Comparison of ENCODE assay signal across 16 cellular contexts in genomic region chr3:150373234-150373633, GRCh38. TPM values are rescaled to one million over a fixed set of nuclear protein-coding genes. Genes with fewer than 3 reads are reported as not detected.
DNase-seq lines count a peak whose midpoint lies in the region; ATAC-seq, FAIRE-seq and TF ChIP-seq lines count a peak whose summit lies in the region.
"Had no signal": no experiment of that assay in that cellular context is flagged by ENCODE, and none has a peak within 500 bp of the region (broad histone marks: within the 10 kb centered on the region; RNA-seq: fewer than 3 reads in every experiment).

No MANE protein-coding gene starts in this region.

- POLR2A ChIA-PET in CD4-positive, alpha-beta memory T cell (lab: Charles Lee; ENCODE audit: partially characterized antibody), result no interaction called here
- POLR2A ChIA-PET in activated CD4-positive, alpha-beta memory T cell treated with anti-CD3 and anti-CD28 coated beads, Interleukin-2, amount 10 ng/mL, durations not matched to agents 7 days and 5 days (lab: Charles Lee), result interaction anchor here (1.5 kb wide), 1 partner anchor 38 kb away, joined by 5 read pairs; no protein-coding TSS in a partner anchor
- POLR2A ChIA-PET in naive thymus-derived CD4-positive, alpha-beta T cell (lab: Charles Lee), result no interaction called here

- no peaks in the 10 kb centered on the region for H3K9me3 Mint-ChIP-seq in CD4-positive, alpha-beta memory T cell
- peaks cover 0 to 1% (median 0%) of the 10 kb centered on the region in 3 donors for H3K9me3 Mint-ChIP-seq in IgD-negative memory B cell
- no peaks in the 10 kb centered on the region for H3K9me3 Mint-ChIP-seq in activated CD4-positive, alpha-beta memory T cell treated with anti-CD3 and anti-CD28 coated beads, Interleukin-2, amount 10 ng/mL, durations not matched to agents 7 days and 5 days
- H3K9me3 Mint-ChIP-seq in naive thymus-derived CD4-positive, alpha-beta T cell, result peaks cover 0 to 1% (median 0%) of the 10 kb centered on the region in 11 donors
- H3K9me3 Mint-ChIP-seq: GM23338 had no signal

- FAIRE-seq in D721Med (lab: Jason Lieb, UNC), result no peak

- H3K4me3 ChIP-seq in CD4-positive, alpha-beta memory T cell (ENCODE audit: low read length in 2 of 2), result peak overlapping the region in 1 of 2 donors; percentile 1
- peak overlapping the region; percentile 10 for H3K4me3 ChIP-seq in naive thymus-derived CD4-positive, alpha-beta T cell (ENCODE audit: low read length)
- H3K4me3 ChIP-seq: GM23338 had no signal

- CTCF ChIA-PET in CD4-positive, alpha-beta memory T cell (lab: Charles Lee; ENCODE audit: partially characterized antibody), result no interaction called here
- CTCF ChIA-PET in activated CD4-positive, alpha-beta memory T cell treated with anti-CD3 and anti-CD28 coated beads, Interleukin-2, amount 10 ng/mL, durations not matched to agents 7 days and 5 days (lab: Charles Lee), result interaction anchor here (1.0 kb wide), 1 partner anchor 36 kb away, joined by 3 read pairs; no protein-coding TSS in a partner anchor
- CTCF ChIA-PET in naive thymus-derived CD4-positive, alpha-beta T cell (lab: Charles Lee), result no interaction called here

- H3K36me3 ChIP-seq in CD4-positive, alpha-beta memory T cell (ENCODE audit: insufficient read depth, low read length), result no peaks in the 10 kb centered on the region
- H3K36me3 ChIP-seq in naive thymus-derived CD4-positive, alpha-beta T cell (ENCODE audit: control insufficient read depth in 2 of 3, insufficient read depth in 3 of 3, low read length in 3 of 3), result no peaks in the 10 kb centered on the region

- H3K9me3 ChIP-seq in CD4-positive, alpha-beta memory T cell (ENCODE audit: control insufficient read depth in 1 of 2, low read length in 2 of 2), result no peaks in the 10 kb centered on the region
- no peaks in the 10 kb centered on the region for H3K9me3 ChIP-seq in naive thymus-derived CD4-positive, alpha-beta T cell (ENCODE audit: control insufficient read depth in 2 of 3, low read length in 3 of 3)

- H3K4me3 Mint-ChIP-seq in CD4-positive, alpha-beta memory T cell, result peak overlapping the region in 7 of 8 donors; percentile 14 to 75 (median 64)
- peak overlapping the region; percentile 9 to 89 (median 80) for H3K4me3 Mint-ChIP-seq in IgD-negative memory B cell
- H3K4me3 Mint-ChIP-seq in activated CD4-positive, alpha-beta memory T cell treated with anti-CD3 and anti-CD28 coated beads, Interleukin-2, amount 10 ng/mL, durations not matched to agents 7 days and 5 days, result peak overlapping the region; percentile 60
- peak overlapping the region in 6 of 10 donors; percentile 31 to 65 (median 40) for H3K4me3 Mint-ChIP-seq in naive thymus-derived CD4-positive, alpha-beta T cell
- H3K4me3 Mint-ChIP-seq: GM23338, nephron progenitor cell had no signal

- no peaks in the 10 kb centered on the region for H3K27me3 ChIP-seq in CD4-positive, alpha-beta memory T cell (ENCODE audit: insufficient read depth, low read length)
- H3K27me3 ChIP-seq in naive thymus-derived CD4-positive, alpha-beta T cell (ENCODE audit: control insufficient read depth in 2 of 2, insufficient read depth in 2 of 2, low read length in 2 of 2), result no peaks in the 10 kb centered on the region
- no peaks in the 10 kb centered on the region for H3K27me3 ChIP-seq in foreskin keratinocyte

- ATAC-seq in naive thymus-derived CD4-positive, alpha-beta T cell, result no peak
- ATAC-seq in foreskin keratinocyte, result no peak
- ATAC-seq: activated CD4-positive, CD25-positive, alpha-beta regulatory T cell treated with anti-CD3 and anti-CD28 coated beads, Interleukin-2, amount 50 U/mL, for 24 hours had no signal

- intact Hi-C loops in CD4-positive, alpha-beta memory T cell (cut with micrococcal nuclease), result no loop called here
- intact Hi-C loops in naive thymus-derived CD4-positive, alpha-beta T cell (cut with micrococcal nuclease), result loop anchor here (5.0 kb wide), 1 partner anchor 34 kb away; the partner anchor contains the start of gene TSC22D2 (in 2 of the 2)

- peaks cover 0 to 1% of the 10 kb centered on the region in 2 donors for H3K27me3 Mint-ChIP-seq in CD4-positive, alpha-beta memory T cell
- H3K27me3 Mint-ChIP-seq in IgD-negative memory B cell, result no peaks in the 10 kb centered on the region
- H3K27me3 Mint-ChIP-seq in activated CD4-positive, alpha-beta memory T cell treated with anti-CD3 and anti-CD28 coated beads, Interleukin-2, amount 10 ng/mL, durations not matched to agents 7 days and 5 days, result peaks cover 2% of the 10 kb centered on the region
- H3K27me3 Mint-ChIP-seq in naive thymus-derived CD4-positive, alpha-beta T cell, result peaks cover 0 to 6% (median 0%) of the 10 kb centered on the region in 5 donors

- no peak overlapping the region for H3K27ac ChIP-seq in CD4-positive, alpha-beta memory T cell (ENCODE audit: low read depth, low read length)
- no peak overlapping the region for H3K27ac ChIP-seq in naive thymus-derived CD4-positive, alpha-beta T cell (ENCODE audit: low read depth, low read length)
- no peak overlapping the region for H3K27ac ChIP-seq in foreskin keratinocyte

- peaks cover 0 to 9% (median 4%) of the 10 kb centered on the region in 4 donors for H3K4me1 Mint-ChIP-seq in CD4-positive, alpha-beta memory T cell
- peaks cover 8 to 13% (median 12%) of the 10 kb centered on the region in 3 donors for H3K4me1 Mint-ChIP-seq in IgD-negative memory B cell
- peaks cover 10% of the 10 kb centered on the region for H3K4me1 Mint-ChIP-seq in activated CD4-positive, alpha-beta memory T cell treated with anti-CD3 and anti-CD28 coated beads, Interleukin-2, amount 10 ng/mL, durations not matched to agents 7 days and 5 days
- peaks cover 0 to 7% (median 2%) of the 10 kb centered on the region in 7 donors for H3K4me1 Mint-ChIP-seq in naive thymus-derived CD4-positive, alpha-beta T cell

- H3K36me3 Mint-ChIP-seq in CD4-positive, alpha-beta memory T cell, result no peaks in the 10 kb centered on the region
- no peaks in the 10 kb centered on the region for H3K36me3 Mint-ChIP-seq in IgD-negative memory B cell
- H3K36me3 Mint-ChIP-seq in activated CD4-positive, alpha-beta memory T cell treated with anti-CD3 and anti-CD28 coated beads, Interleukin-2, amount 10 ng/mL, durations not matched to agents 7 days and 5 days (ENCODE audit: low read depth), result no peaks in the 10 kb centered on the region
- no peaks in the 10 kb centered on the region for H3K36me3 Mint-ChIP-seq in naive thymus-derived CD4-positive, alpha-beta T cell

- H3K4me1 ChIP-seq in CD4-positive, alpha-beta memory T cell (ENCODE audit: insufficient read depth, low read length), result no peaks in the 10 kb centered on the region
- no peaks in the 10 kb centered on the region for H3K4me1 ChIP-seq in naive thymus-derived CD4-positive, alpha-beta T cell (ENCODE audit: control insufficient read depth in 2 of 2, insufficient read depth in 2 of 2, low read length in 2 of 2)
- H3K4me1 ChIP-seq in foreskin keratinocyte, result peaks cover 13% of the 10 kb centered on the region

- TF ChIP-seq CTCF in D721Med (IDR thresholded peaks at IDR 0.05; ENCODE audit: insufficient read depth, missing control alignments), result no peak
- no peak for TF ChIP-seq CTCF in foreskin keratinocyte (conservative IDR thresholded peaks at IDR 0.05)

- peak overlapping the region in 3 of 7 donors; percentile 5 to 53 (median 12) for H3K27ac Mint-ChIP-seq in CD4-positive, alpha-beta memory T cell
- peak overlapping the region in 1 of 3 donors; percentile 30 for H3K27ac Mint-ChIP-seq in IgD-negative memory B cell
- H3K27ac Mint-ChIP-seq in activated CD4-positive, alpha-beta memory T cell treated with anti-CD3 and anti-CD28 coated beads, Interleukin-2, amount 10 ng/mL, durations not matched to agents 7 days and 5 days, result no peak overlapping the region
- no peak overlapping the region for H3K27ac Mint-ChIP-seq in naive thymus-derived CD4-positive, alpha-beta T cell
- H3K27ac Mint-ChIP-seq: nephron progenitor cell had no signal

- no peak for DNase-seq in CD4-positive, alpha-beta memory T cell
- no peak for DNase-seq in activated CD4-positive, alpha-beta memory T cell treated with anti-CD3 and anti-CD28 coated beads, Interleukin-2, amount 10 ng/mL, durations not matched to agents 7 days and 5 days
- DNase-seq in naive thymus-derived CD4-positive, alpha-beta T cell, result no peak
- DNase-seq in dermis blood vessel endothelial cell, result no peak
- DNase-seq in D721Med (ENCODE audit: insufficient read length, low spot score), result no peak
- no peak for DNase-seq in foreskin keratinocyte
- DNase-seq: activated T-cell treated with anti-CD3 and anti-CD28 coated beads, Interleukin-2, amount 50 U/mL, for 1 hour; anterior cingulate cortex; C1 segment of cervical spinal cord; NCI-H2081 treated with DMSO at 0.1 percent for 48 hours; NCI-H524 treated with DMSO at 0.1 percent for 48 hours; nephron progenitor cell; substantia nigra had no signal

RNA-seq across cellular contexts. Expression of gene TSC22D2, which starts 34.9 kb away (rescaled TPM):
- total RNA-seq in CD4-positive, alpha-beta memory T cell, result 10 to 100 TPM; 25.3 to 25.7 TPM
- polyA plus RNA-seq in CD4-positive, alpha-beta memory T cell, result 10 to 100 TPM in 1 of 2 donors, 1 to 10 TPM in 1; 5.5 to 14.1 TPM
- polyA plus RNA-seq in IgD-negative memory B cell (13.8 TPM), foreskin keratinocyte (7.2 and 9.4 TPM in 2 replicates)
- 10 to 100 TPM; 13.9 to 15.0 TPM for total RNA-seq in activated CD4-positive, alpha-beta memory T cell treated with anti-CD3 and anti-CD28 coated beads, Interleukin-2, amount 10 ng/mL, durations not matched to agents 7 days and 5 days
- 10 to 100 TPM; 17.9 to 42.1 (median 27.3) TPM for total RNA-seq in naive thymus-derived CD4-positive, alpha-beta T cell
- polyA plus RNA-seq in naive thymus-derived CD4-positive, alpha-beta T cell, result 10 to 100 TPM in 1 of 2 donors, 1 to 10 TPM in 1; 6.6 to 12.7 TPM
- total RNA-seq in dermis blood vessel endothelial cell (7.0 and 7.4 TPM in 2 replicates), foreskin keratinocyte (19.7 and 22.3 TPM in 2 replicates)
